In genomic region chr16:3739636-3740035, GRCh38 we compare ENCODE assay signal across 28 cellular contexts.
"Had no signal": no experiment of that assay in that cellular context is flagged by ENCODE, and none has a peak within 500 bp of the region (broad histone marks: within the 10 kb centered on the region; RNA-seq: fewer than 3 reads in every experiment).

No MANE protein-coding gene starts in this region.

- ATAC-seq: activated CD4-positive, CD25-positive, alpha-beta regulatory T cell treated with anti-CD3 and anti-CD28 coated beads, Interleukin-2, amount 50 U/mL, for 24 hours; gastroesophageal sphincter; left colon; psoas muscle; stimulated activated naive CD8-positive, alpha-beta T cell treated with anti-CD3 and anti-CD28 coated beads, Interleukin-15, amount 100 ng/mL, for 72 hours had no signal

- H3K27ac Mint-ChIP-seq: activated naive CD8-positive, alpha-beta T cell treated with anti-CD3 and anti-CD28 coated beads, Interleukin-2, amount 10 ng/mL, durations not matched to agents 7 days and 5 days; T-helper 1 cell treated with Interleukin-12 subunit alpha and Interleukin-12 subunit beta and Interleukin-4 antibody, amounts not matched to agents 30 μg/mL and 1 μg/mL, for 36 hours had no signal

- DNase-seq: activated CD4-positive, alpha-beta T cell treated with anti-CD3 and anti-CD28 coated beads for 48 hours; activated CD4-positive, alpha-beta T cell treated with anti-CD3 and anti-CD28 coated beads, Interleukin-2, amount 50 U/mL, for 48 hours; activated CD8-positive, alpha-beta memory T cell treated with anti-CD3 and anti-CD28 coated beads, Interleukin-2, amount 50 U/mL, for 48 hours; activated naive CD8-positive, alpha-beta T cell treated with anti-CD3 and anti-CD28 coated beads, Interleukin-2, amount 10 ng/mL, durations not matched to agents 7 days and 5 days; activated T-cell treated with anti-CD3 and anti-CD28 coated beads, Interleukin-2, amount 50 U/mL, for 24 hours; cerebellar nuclear complex; colonic mucosa; effector memory CD4-positive, alpha-beta T cell; erythroblast; hippocampal formation; left colon; mammary epithelial cell; naive B cell; psoas muscle; stimulated activated CD4-positive, alpha-beta T cell treated with anti-CD3 and anti-CD28 coated beads, Interleukin-4, amount 100 ng/mL, for 1 hour; stimulated activated naive CD8-positive, alpha-beta T cell treated with anti-CD3 and anti-CD28 coated beads, Interleukin-15, amount 100 ng/mL, for 72 hours; substantia nigra; SW 1271; T-helper 9 cell; upper lobe of left lung had no signal

- H3K9me3 Mint-ChIP-seq: activated naive CD8-positive, alpha-beta T cell treated with anti-CD3 and anti-CD28 coated beads, Interleukin-2, amount 10 ng/mL, durations not matched to agents 7 days and 5 days; activated T-cell treated with anti-CD3 and anti-CD28 coated beads, Interleukin-2, amount 50 U/mL, for 24 hours; brain; stimulated activated naive CD8-positive, alpha-beta T cell treated with anti-CD3 and anti-CD28 coated beads, Interleukin-15, amount 100 ng/mL, for 72 hours; T-helper 1 cell treated with Interleukin-12 subunit alpha and Interleukin-12 subunit beta and Interleukin-4 antibody, amounts not matched to agents 30 μg/mL and 1 μg/mL, for 36 hours had no signal

- H3K27me3 Mint-ChIP-seq: activated naive CD8-positive, alpha-beta T cell treated with anti-CD3 and anti-CD28 coated beads, Interleukin-2, amount 10 ng/mL, durations not matched to agents 7 days and 5 days; activated T-cell treated with anti-CD3 and anti-CD28 coated beads, Interleukin-2, amount 50 U/mL, for 24 hours; brain; naive B cell; stimulated activated naive CD8-positive, alpha-beta T cell treated with anti-CD3 and anti-CD28 coated beads, Interleukin-15, amount 100 ng/mL, for 72 hours had no signal

- H3K27ac ChIP-seq: ascending aorta, cardiac muscle cell, colonic mucosa, gastroesophageal sphincter, ovary, psoas muscle, upper lobe of left lung, VCaP had no signal

- H3K4me1 Mint-ChIP-seq: activated naive CD8-positive, alpha-beta T cell treated with anti-CD3 and anti-CD28 coated beads, Interleukin-2, amount 10 ng/mL, durations not matched to agents 7 days and 5 days; brain; stimulated activated naive CD8-positive, alpha-beta T cell treated with anti-CD3 and anti-CD28 coated beads, Interleukin-15, amount 100 ng/mL, for 72 hours had no signal

- H3K4me3 Mint-ChIP-seq: activated naive CD8-positive, alpha-beta T cell treated with anti-CD3 and anti-CD28 coated beads, Interleukin-2, amount 10 ng/mL, durations not matched to agents 7 days and 5 days; activated T-cell treated with anti-CD3 and anti-CD28 coated beads, Interleukin-2, amount 50 U/mL, for 24 hours; brain; stimulated activated naive CD8-positive, alpha-beta T cell treated with anti-CD3 and anti-CD28 coated beads, Interleukin-15, amount 100 ng/mL, for 72 hours; T-helper 1 cell treated with Interleukin-12 subunit alpha and Interleukin-12 subunit beta and Interleukin-4 antibody, amounts not matched to agents 30 μg/mL and 1 μg/mL, for 36 hours had no signal
